Comparison of ENCODE assay signal across 17 cellular contexts in the genomic region with DNA sequence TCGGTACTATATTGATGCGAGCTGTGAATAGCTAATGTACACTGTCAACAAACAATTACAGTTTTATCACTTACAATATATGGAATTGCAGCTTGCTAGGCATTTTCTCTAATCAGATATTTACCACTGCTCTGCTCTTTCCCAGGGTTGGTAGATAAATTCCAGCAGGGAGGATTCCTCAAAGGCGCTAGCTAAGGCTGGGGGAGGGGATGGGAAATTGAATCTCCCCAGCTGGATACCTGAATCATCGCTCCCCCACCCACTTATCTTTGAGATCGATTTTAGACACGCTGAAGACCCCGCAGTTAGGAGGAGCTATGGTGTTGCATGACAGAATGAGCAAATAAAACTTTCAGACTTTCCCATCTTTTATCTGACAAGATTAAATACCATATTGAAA.
A peak's percentile ranks its signal among the peaks of the same experiment; 100 is the strongest.
DNase-seq lines count a peak whose midpoint lies in the region; ATAC-seq, FAIRE-seq and TF ChIP-seq lines count a peak whose summit lies in the region.
"Had no signal": no experiment of that assay in that cellular context is flagged by ENCODE, and none has a peak within 500 bp of the region (broad histone marks: within the 10 kb centered on the region; RNA-seq: fewer than 3 reads in every experiment).

No MANE protein-coding gene starts in this region.

- ATAC-seq in GM19452 (IDR thresholded peaks at IDR 0.05; ENCODE audit: unreplicated experiment), result no peak
- ATAC-seq: CD8-positive, alpha-beta T cell had no signal

- H3K36me3 ChIP-seq in HUES48 (ENCODE audit: control insufficient read depth, insufficient read depth, low read length) (no peaks in the 10 kb centered on the region), endodermal cell (ENCODE audit: control insufficient read depth, insufficient read depth, low read length) (no peaks in the 10 kb centered on the region)

- TF ChIP-seq CTCF in endodermal cell (conservative IDR thresholded peaks at IDR 0.05), result no peak

- no peak for TF ChIP-seq POLR2A in GM12892 (IDR thresholded peaks at IDR 0.05; ENCODE audit: low read depth, low read length)

- no peak overlapping the region for H3K9ac ChIP-seq in HUES48 (ENCODE audit: low read depth, low read length)
- H3K9ac ChIP-seq in endodermal cell (ENCODE audit: extremely low read depth, low read length, poor library complexity, severe bottlenecking), result no peak overlapping the region

- no peak overlapping the region for H3K4me3 Mint-ChIP-seq in endodermal cell
- H3K4me3 Mint-ChIP-seq: CD4-positive, CD25-positive, alpha-beta regulatory T cell; CD8-positive, alpha-beta T cell had no signal

- H3K27ac Mint-ChIP-seq in endodermal cell, result no peak overlapping the region
- H3K27ac Mint-ChIP-seq: CD4-positive, CD25-positive, alpha-beta regulatory T cell; CD8-positive, alpha-beta T cell had no signal

- H3K36me3 Mint-ChIP-seq in endodermal cell (ENCODE audit: low read depth), result no peaks in the 10 kb centered on the region
- H3K36me3 Mint-ChIP-seq: CD4-positive, CD25-positive, alpha-beta regulatory T cell; CD8-positive, alpha-beta T cell had no signal

- H3K27me3 Mint-ChIP-seq in endodermal cell (ENCODE audit: insufficient read depth), result no peaks in the 10 kb centered on the region
- H3K27me3 Mint-ChIP-seq: CD4-positive, CD25-positive, alpha-beta regulatory T cell had no signal

- WGBS in endodermal cell (ENCODE audit: insufficient coverage in 1 of 2, insufficient read length in 1 of 2), 2 experiments, result 32% methylated on average over 7 of the region's 7 CpGs; no CpG with 5 or more reads in 1 of the 2 experiments

- H3K4me1 ChIP-seq in HUES48 (ENCODE audit: control insufficient read depth, insufficient read depth, low read length) (peaks cover 22% of the 10 kb centered on the region), endodermal cell (ENCODE audit: control insufficient read depth, insufficient read depth, low read length) (peaks cover 13% of the 10 kb centered on the region)
- H3K4me1 ChIP-seq: Caco-2 had no signal

- no peaks in the 10 kb centered on the region for H3K27me3 ChIP-seq in HUES48 (ENCODE audit: control insufficient read depth, insufficient read depth, low read length)
- no peaks in the 10 kb centered on the region for H3K27me3 ChIP-seq in endodermal cell (ENCODE audit: control insufficient read depth, insufficient read depth, low read length, poor library complexity, severe bottlenecking)

- H3K9me3 ChIP-seq in HUES48 (ENCODE audit: control insufficient read depth, insufficient read depth, low read length) (no peaks in the 10 kb centered on the region), endodermal cell (ENCODE audit: control insufficient read depth, low read length) (no peaks in the 10 kb centered on the region)
- H3K9me3 ChIP-seq: Caco-2 had no signal

- H3K4me1 Mint-ChIP-seq in endodermal cell, result no peaks in the 10 kb centered on the region
- H3K4me1 Mint-ChIP-seq: CD4-positive, CD25-positive, alpha-beta regulatory T cell had no signal

- H3K27ac ChIP-seq in HUES48 (ENCODE audit: low read depth, low read length) (peak overlapping the region; percentile 56), endodermal cell (ENCODE audit: low read depth, low read length) (no peak overlapping the region)

- no peak for FAIRE-seq in GM12892 (lab: Jason Lieb, UNC)
- FAIRE-seq: G401.6, GM19239 had no signal

- no peaks in the 10 kb centered on the region for H3K9me3 Mint-ChIP-seq in endodermal cell
- H3K9me3 Mint-ChIP-seq: CD4-positive, CD25-positive, alpha-beta regulatory T cell; CD8-positive, alpha-beta T cell had no signal

- DNase-seq in endodermal cell, result peak; percentile 58
- DNase-seq in left kidney (ENCODE audit: low read depth, low spot score), result peak; percentile 12
- no peak for DNase-seq in GM12892 (ENCODE audit: insufficient read length)
- no peak for DNase-seq in CD1c-positive myeloid dendritic cell (ENCODE audit: extremely low spot score)
- DNase-seq: C1 segment of cervical spinal cord; Caco-2; CD4-positive, CD25-positive, alpha-beta regulatory T cell; CD8-positive, alpha-beta T cell; DMS153; DND-41; GOT3; H7; HCEC 1CT had no signal

- H3K4me3 ChIP-seq in HUES48 (ENCODE audit: low read depth, low read length), result no peak overlapping the region
- H3K4me3 ChIP-seq in endodermal cell (ENCODE audit: low read length), result peak overlapping the region; percentile 3

Comparison
In these comparisons a context has a peak if more than half of its experiments do, and no peak if none do; other contexts are left out.
1. DNase-seq: peak in endodermal cell (single experiment) and left kidney (single experiment); none in GM12892 (single experiment) and CD1c-positive myeloid dendritic cell (single experiment).